ENCODE assay signal across 8 cellular contexts in the genomic region with DNA sequence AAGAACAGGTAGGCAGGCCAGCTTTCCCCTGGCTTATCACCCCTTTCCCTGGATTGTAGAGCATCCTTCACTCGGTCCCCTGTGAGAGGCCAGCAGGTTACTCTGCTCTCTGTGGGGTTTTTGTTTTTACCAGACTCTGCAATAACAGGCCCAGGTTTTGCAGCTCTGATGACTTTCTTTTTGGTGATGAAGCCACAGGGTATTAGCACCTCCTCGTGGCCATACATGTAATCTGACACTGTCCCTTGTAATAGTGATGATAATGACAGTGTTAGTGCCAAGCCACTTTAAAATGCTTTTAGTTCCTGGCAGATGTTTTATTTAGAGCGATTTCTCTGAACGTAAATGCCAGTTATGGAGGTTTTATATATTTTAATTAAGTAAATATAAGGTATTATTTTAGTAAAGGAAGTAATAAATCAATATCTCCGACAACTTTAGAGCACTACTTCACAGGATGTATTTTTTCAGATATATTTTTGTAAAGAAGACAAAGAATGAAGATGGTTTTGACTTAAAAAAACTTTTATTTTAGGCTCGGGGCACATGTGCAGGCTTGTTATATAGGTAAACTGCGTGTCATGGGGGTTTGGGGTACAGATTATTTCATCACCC. TPM values are rescaled to one million over a fixed set of nuclear protein-coding genes. Genes with fewer than 3 reads are reported as not detected.
A peak's percentile ranks its signal among the peaks of the same experiment; 100 is the strongest.
DNase-seq lines count a peak whose midpoint lies in the region; ATAC-seq lines count a peak whose summit lies in the region.

No MANE protein-coding gene starts in this region.

- H3K27ac ChIP-seq in effector memory CD4-positive, alpha-beta T cell (ENCODE audit: insufficient read depth, low read length, poor library complexity, severe bottlenecking), result no peak overlapping the region
- no peak overlapping the region for H3K27ac ChIP-seq in mesenchymal stem cell (ENCODE audit: low read length, poor library complexity, severe bottlenecking)

- H2BK12ac ChIP-seq in mesenchymal stem cell (ENCODE audit: low read length in 2 of 2), result no peak overlapping the region

- H2AK5ac ChIP-seq in mesenchymal stem cell (ENCODE audit: low read length, severe bottlenecking), result no peak overlapping the region

- no peak overlapping the region for H4K91ac ChIP-seq in mesenchymal stem cell (ENCODE audit: low read length)

- peak; percentile 38 for DNase-seq in COLO668 (lab: John Stamatoyannopoulos, UW; ENCODE audit: unreplicated experiment)
- peak; percentile 10 for DNase-seq in NCI-H510A treated with DMSO at 0.1 percent for 48 hours (lab: John Stamatoyannopoulos, UW)
- DNase-seq in activated CD4-positive, alpha-beta T cell treated with anti-CD3 and anti-CD28 coated beads, Interleukin-2, amount 50 U/mL, for 4 hours, result peak; percentile 45 to 47
- DNase-seq in effector memory CD4-positive, alpha-beta T cell, result peak; percentile 15 to 46 (median 28)
- peak; percentile 76 for DNase-seq in mesenchymal stem cell
- peak; percentile 1 to 73 (median 44) for DNase-seq in stimulated activated naive CD4-positive, alpha-beta T cell (lab: John Stamatoyannopoulos, UW)

- no peaks in the 10 kb centered on the region for H3K36me3 ChIP-seq in effector memory CD4-positive, alpha-beta T cell (ENCODE audit: control insufficient read depth, insufficient read depth, low read length)
- no peaks in the 10 kb centered on the region for H3K36me3 ChIP-seq in mesenchymal stem cell (ENCODE audit: control insufficient read depth in 1 of 2, insufficient read depth in 2 of 2, low read depth in 1 of 2, low read length in 2 of 2)

- no peak overlapping the region for H2BK5ac ChIP-seq in mesenchymal stem cell (ENCODE audit: low read depth, low read length, poor library complexity, severe bottlenecking)

- no peak overlapping the region for H2BK120ac ChIP-seq in mesenchymal stem cell (ENCODE audit: low read depth, low read length)

- H3K4ac ChIP-seq in mesenchymal stem cell (ENCODE audit: low read depth in 1 of 2, low read length in 2 of 2), result no peak overlapping the region

- no peak overlapping the region for H3K4me2 ChIP-seq in mesenchymal stem cell (ENCODE audit: low read length, poor library complexity, severe bottlenecking)

- H3K9ac ChIP-seq in mesenchymal stem cell (ENCODE audit: low read length), result peak overlapping the region; percentile 36

- H3K27me3 ChIP-seq in effector memory CD4-positive, alpha-beta T cell (replicated peaks; ENCODE audit: control insufficient read depth, insufficient read depth, low read length, poor library complexity, severe bottlenecking), result no peaks in the 10 kb centered on the region
- no peaks in the 10 kb centered on the region for H3K27me3 ChIP-seq in mesenchymal stem cell (ENCODE audit: control insufficient read depth in 1 of 2, insufficient read depth in 1 of 2, low read length in 2 of 2)

- H3K18ac ChIP-seq in mesenchymal stem cell (ENCODE audit: low read depth in 1 of 2, low read length in 2 of 2), result no peak overlapping the region

- H2BK15ac ChIP-seq in mesenchymal stem cell (ENCODE audit: low read depth, poor library complexity, severe bottlenecking), result no peak overlapping the region

- H3K14ac ChIP-seq in mesenchymal stem cell (ENCODE audit: low read length in 2 of 2), result no peak overlapping the region

- ATAC-seq in GM19372 (IDR thresholded peaks at IDR 0.05; ENCODE audit: low read depth, unreplicated experiment) (peak; percentile 86), HG03432 (IDR thresholded peaks at IDR 0.05; ENCODE audit: unreplicated experiment) (peak; percentile 90)

- no peaks in the 10 kb centered on the region for H3K9me3 ChIP-seq in effector memory CD4-positive, alpha-beta T cell (ENCODE audit: control insufficient read depth, low read length)
- no peaks in the 10 kb centered on the region for H3K9me3 ChIP-seq in mesenchymal stem cell (ENCODE audit: control insufficient read depth, low read length)

- H3K23ac ChIP-seq in mesenchymal stem cell (ENCODE audit: low read length in 2 of 2), result no peak overlapping the region

- no peak overlapping the region for H4K8ac ChIP-seq in mesenchymal stem cell (ENCODE audit: low read length)

- no peaks in the 10 kb centered on the region for H3K79me1 ChIP-seq in mesenchymal stem cell (replicated peaks; ENCODE audit: low read length, poor library complexity, severe bottlenecking)

- no peak overlapping the region for H3K4me3 ChIP-seq in effector memory CD4-positive, alpha-beta T cell (ENCODE audit: insufficient read depth, low read depth, low read length, poor library complexity, severe bottlenecking)
- no peak overlapping the region for H3K4me3 ChIP-seq in mesenchymal stem cell (ENCODE audit: insufficient read depth in 1 of 2, low read depth in 1 of 2, low read length in 2 of 2)

- H2AFZ ChIP-seq in mesenchymal stem cell (ENCODE audit: low read depth, low read length), result no peak overlapping the region

- no peaks in the 10 kb centered on the region for H3K4me1 ChIP-seq in effector memory CD4-positive, alpha-beta T cell (ENCODE audit: control insufficient read depth, insufficient read depth, low read length, poor library complexity, severe bottlenecking)
- H3K4me1 ChIP-seq in mesenchymal stem cell (ENCODE audit: control insufficient read depth, insufficient read depth, low read depth, low read length), result no peaks in the 10 kb centered on the region

- 8% methylated on average over 2 of the region's 7 CpGs for WGBS in mesenchymal stem cell

RNA-seq across cellular contexts. Expression of a gene that starts 38.0 kb away (rescaled TPM):
- not detected for polyA plus RNA-seq in mesenchymal stem cell (2013, experiment 1 of 2)
- polyA plus RNA-seq in mesenchymal stem cell (2013, experiment 2 of 2), result not detected

Comparison
In these comparisons a context has a peak if more than half of its experiments do, and no peak if none do; other contexts are left out.
1. DNase-seq: peak in every context shown above with its lines; median percentile 76 in mesenchymal stem cell; 46 in activated CD4-positive, alpha-beta T cell treated with anti-CD3 and anti-CD28 coated beads, Interleukin-2, amount 50 U/mL, for 4 hours; 44 in stimulated activated naive CD4-positive, alpha-beta T cell; 38 in COLO668; 28 in effector memory CD4-positive, alpha-beta T cell; 10 in NCI-H510A treated with DMSO at 0.1 percent for 48 hours.